ENCODE assay signal across 26 cellular contexts in genomic region chr13:77503398-77503797, GRCh38. TPM values are rescaled to one million over a fixed set of nuclear protein-coding genes. Genes with fewer than 3 reads are reported as not detected.
"Had no signal": no experiment of that assay in that cellular context is flagged by ENCODE, and none has a peak within 500 bp of the region (broad histone marks: within the 10 kb centered on the region; RNA-seq: fewer than 3 reads in every experiment).

No MANE protein-coding gene starts in this region.

- H3K27me3 Mint-ChIP-seq: activated naive CD4-positive, alpha-beta T cell treated with anti-CD3 and anti-CD28 coated beads, Interleukin-2, amount 10 ng/mL, durations not matched to agents 7 days and 5 days had no signal

- H3K36me3 Mint-ChIP-seq: activated naive CD4-positive, alpha-beta T cell treated with anti-CD3 and anti-CD28 coated beads, Interleukin-2, amount 10 ng/mL, durations not matched to agents 7 days and 5 days had no signal

- H3K9me3 Mint-ChIP-seq: activated CD4-positive, alpha-beta memory T cell treated with anti-CD3 and anti-CD28 coated beads, Interleukin-2, amount 10 ng/mL, durations not matched to agents 7 days and 5 days; activated CD4-positive, alpha-beta T cell treated with anti-CD3 and anti-CD28 coated beads, Interleukin-2, amount 10 ng/mL, durations not matched to agents 24 days and 14 days; activated naive CD4-positive, alpha-beta T cell treated with anti-CD3 and anti-CD28 coated beads, Interleukin-2, amount 10 ng/mL, durations not matched to agents 7 days and 5 days; activated naive CD8-positive, alpha-beta T cell treated with anti-CD3 and anti-CD28 coated beads, Interleukin-2, amount 50 U/mL, for 24 hours; activated T-cell treated with anti-CD3 and anti-CD28 coated beads, Interleukin-2, amount 50 U/mL, for 72 hours; endodermal cell; stimulated activated naive CD8-positive, alpha-beta T cell treated with anti-CD3 and anti-CD28 coated beads, Interleukin-15, Interleukin-2, amounts not matched to agents 100 ng/mL and 50 ng/mL, for 24 hours had no signal

- H3K4me1 ChIP-seq: gastrocnemius medialis, heart left ventricle, right lobe of liver had no signal

- H3K27ac ChIP-seq: coronary artery, esophagus squamous epithelium, gastrocnemius medialis, heart left ventricle, right lobe of liver, skin epidermis, thyroid gland had no signal

- H3K27me3 ChIP-seq: esophagus squamous epithelium, gastrocnemius medialis, right lobe of liver, thyroid gland had no signal

- H3K4me3 Mint-ChIP-seq: activated CD4-positive, alpha-beta memory T cell treated with anti-CD3 and anti-CD28 coated beads, Interleukin-2, amount 10 ng/mL, durations not matched to agents 7 days and 5 days; activated CD4-positive, alpha-beta T cell treated with anti-CD3 and anti-CD28 coated beads, Interleukin-2, amount 10 ng/mL, durations not matched to agents 24 days and 14 days; activated naive CD4-positive, alpha-beta T cell treated with anti-CD3 and anti-CD28 coated beads, Interleukin-2, amount 10 ng/mL, durations not matched to agents 7 days and 5 days; activated naive CD8-positive, alpha-beta T cell treated with anti-CD3 and anti-CD28 coated beads, Interleukin-2, amount 50 U/mL, for 24 hours; activated T-cell treated with anti-CD3 and anti-CD28 coated beads, Interleukin-2, amount 50 U/mL, for 72 hours; endodermal cell; stimulated activated naive CD8-positive, alpha-beta T cell treated with anti-CD3 and anti-CD28 coated beads, Interleukin-15, Interleukin-2, amounts not matched to agents 100 ng/mL and 50 ng/mL, for 24 hours had no signal

- H3K36me3 ChIP-seq: esophagus squamous epithelium, gastrocnemius medialis, heart left ventricle, right lobe of liver, thyroid gland had no signal

- H3K27ac Mint-ChIP-seq: activated CD4-positive, alpha-beta memory T cell treated with anti-CD3 and anti-CD28 coated beads, Interleukin-2, amount 10 ng/mL, durations not matched to agents 7 days and 5 days; activated CD4-positive, alpha-beta T cell treated with anti-CD3 and anti-CD28 coated beads, Interleukin-2, amount 10 ng/mL, durations not matched to agents 24 days and 14 days; activated naive CD4-positive, alpha-beta T cell treated with anti-CD3 and anti-CD28 coated beads, Interleukin-2, amount 10 ng/mL, durations not matched to agents 7 days and 5 days; activated naive CD8-positive, alpha-beta T cell treated with anti-CD3 and anti-CD28 coated beads, Interleukin-2, amount 50 U/mL, for 24 hours; activated T-cell treated with anti-CD3 and anti-CD28 coated beads, Interleukin-2, amount 50 U/mL, for 72 hours; endodermal cell; stimulated activated naive CD8-positive, alpha-beta T cell treated with anti-CD3 and anti-CD28 coated beads, Interleukin-15, Interleukin-2, amounts not matched to agents 100 ng/mL and 50 ng/mL, for 24 hours had no signal

- H3K4me3 ChIP-seq: coronary artery, esophagus squamous epithelium, gastrocnemius medialis, heart left ventricle, right lobe of liver, skin epidermis, thyroid gland had no signal

- H3K4me1 Mint-ChIP-seq: activated CD4-positive, alpha-beta memory T cell treated with anti-CD3 and anti-CD28 coated beads, Interleukin-2, amount 10 ng/mL, durations not matched to agents 7 days and 5 days; activated naive CD4-positive, alpha-beta T cell treated with anti-CD3 and anti-CD28 coated beads, Interleukin-2, amount 10 ng/mL, durations not matched to agents 7 days and 5 days; endodermal cell had no signal

- H3K9me3 ChIP-seq: esophagus squamous epithelium, gastrocnemius medialis, heart left ventricle, right lobe of liver, thyroid gland had no signal

- ATAC-seq: activated CD4-positive, CD25-positive, alpha-beta regulatory T cell treated with anti-CD3 and anti-CD28 coated beads, Interleukin-2, amount 50 U/mL, for 24 hours; activated naive CD8-positive, alpha-beta T cell treated with anti-CD3 and anti-CD28 coated beads, Interleukin-2, amount 50 U/mL, for 24 hours; activated T-cell treated with anti-CD3 and anti-CD28 coated beads, Interleukin-2, amount 50 U/mL, for 72 hours; gastrocnemius medialis; heart left ventricle; left ventricle myocardium superior; right lobe of liver had no signal

- DNase-seq: activated CD4-positive, alpha-beta memory T cell treated with anti-CD3 and anti-CD28 coated beads, Interleukin-2, amount 10 ng/mL, durations not matched to agents 7 days and 5 days; activated CD4-positive, alpha-beta T cell treated with anti-CD3 and anti-CD28 coated beads, Interleukin-2, amount 10 ng/mL, durations not matched to agents 24 days and 14 days; activated effector memory CD4-positive, alpha-beta T cell treated with Interleukin-2 at 50 U/mL for 16 hours; activated naive CD4-positive, alpha-beta T cell treated with anti-CD3 and anti-CD28 coated beads, Interleukin-2, amount 10 ng/mL, durations not matched to agents 7 days and 5 days; activated naive CD8-positive, alpha-beta T cell treated with anti-CD3 and anti-CD28 coated beads, Interleukin-2, amount 50 U/mL, for 24 hours; activated T-cell treated with anti-CD3 and anti-CD28 coated beads, Interleukin-2, amount 50 U/mL, for 72 hours; cerebellar nuclear complex; endodermal cell; esophagus squamous epithelium; gastrocnemius medialis; heart left ventricle; left ventricle myocardium superior; mammary epithelial cell; nucleus accumbens; posterior cingulate gyrus; right lobe of liver; stimulated activated CD4-positive, alpha-beta T cell treated with anti-CD3 and anti-CD28 coated beads, Interleukin-1b, Interleukin-23, amount 100 ng/mL, for 48 hours; substantia nigra; thyroid gland had no signal

RNA-seq across cellular contexts. Expression of gene SCEL, which starts 32.1 kb away (rescaled TPM):
- total RNA-seq: activated CD4-positive, alpha-beta memory T cell treated with anti-CD3 and anti-CD28 coated beads, Interleukin-2, amount 10 ng/mL, durations not matched to agents 7 days and 5 days; activated CD4-positive, alpha-beta T cell treated with anti-CD3 and anti-CD28 coated beads, Interleukin-2, amount 10 ng/mL, durations not matched to agents 24 days and 14 days; activated T-cell treated with anti-CD3 and anti-CD28 coated beads, Interleukin-2, amount 50 U/mL, for 72 hours; gastrocnemius medialis; left ventricle myocardium superior; mononuclear cell; myocyte; right lobe of liver; ureter had no signal
